19 cellular contexts compared by ENCODE assay signal in the genomic region with DNA sequence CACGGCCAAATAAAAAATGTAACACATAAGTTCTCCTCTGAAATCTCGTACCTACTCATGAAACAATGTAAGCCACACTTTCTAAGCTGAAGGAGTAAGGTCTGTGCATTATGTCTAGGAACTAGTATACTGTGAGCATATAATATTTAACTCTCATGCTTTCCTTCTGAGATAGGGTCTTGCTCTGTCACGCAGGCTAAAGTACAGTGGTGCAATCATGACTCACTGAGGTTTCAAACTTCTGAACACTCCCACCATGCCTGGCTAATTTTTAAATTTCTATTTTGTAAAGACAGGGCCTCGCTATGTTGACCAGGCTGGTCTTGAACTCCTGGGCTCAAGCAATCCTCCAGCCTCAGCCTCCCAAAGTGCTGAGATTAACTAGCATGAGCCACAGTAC.
"Had no signal": no experiment of that assay in that cellular context is flagged by ENCODE, and none has a peak within 500 bp of the region (broad histone marks: within the 10 kb centered on the region; RNA-seq: fewer than 3 reads in every experiment).

No MANE protein-coding gene starts in this region.

- H3K4me3 Mint-ChIP-seq: activated CD8-positive, alpha-beta T cell treated with anti-CD3 and anti-CD28 coated beads, Interleukin-2, amount 10 ng/mL, durations not matched to agents 7 days and 5 days; immature natural killer cell; neural crest cell; stimulated activated naive CD8-positive, alpha-beta T cell treated with anti-CD3 and anti-CD28 coated beads, Interleukin-15, Interleukin-2, amounts not matched to agents 100 ng/mL and 50 ng/mL, for 24 hours; T-helper 17 cell; WTC11 had no signal

- H3K9me3 Mint-ChIP-seq: immature natural killer cell; neural crest cell; stimulated activated naive CD8-positive, alpha-beta T cell treated with anti-CD3 and anti-CD28 coated beads, Interleukin-15, Interleukin-2, amounts not matched to agents 100 ng/mL and 50 ng/mL, for 24 hours; WTC11 had no signal

- DNase-seq: activated CD4-positive, alpha-beta T cell treated with anti-CD3 and anti-CD28 coated beads for 4 hours; activated CD8-positive, alpha-beta memory T cell treated with anti-CD3 and anti-CD28 coated beads, Interleukin-2, amount 50 U/mL, for 4 hours; activated CD8-positive, alpha-beta T cell treated with anti-CD3 and anti-CD28 coated beads, Interleukin-2, amount 10 ng/mL, durations not matched to agents 7 days and 5 days; activated naive CD4-positive, alpha-beta T cell treated with Interleukin-2 at 50 U/mL for 16 hours; aorta; dorsolateral prefrontal cortex; foreskin melanocyte; head of caudate nucleus; immature natural killer cell; psoas muscle; sigmoid colon; spleen; T-helper 17 cell; upper lobe of left lung had no signal

- ATAC-seq: activated CD8-positive, alpha-beta T cell treated with anti-CD3 and anti-CD28 coated beads, Interleukin-2, amount 10 ng/mL, durations not matched to agents 7 days and 5 days; esophagus mucosa; psoas muscle; T-helper 17 cell; WTC11 had no signal

- H3K4me1 ChIP-seq: psoas muscle, sigmoid colon, spleen, upper lobe of left lung had no signal

- H3K4me3 ChIP-seq: dorsolateral prefrontal cortex, lung, psoas muscle, sigmoid colon, spleen, upper lobe of left lung had no signal

- H3K27ac Mint-ChIP-seq: activated CD8-positive, alpha-beta T cell treated with anti-CD3 and anti-CD28 coated beads, Interleukin-2, amount 10 ng/mL, durations not matched to agents 7 days and 5 days; immature natural killer cell; stimulated activated naive CD8-positive, alpha-beta T cell treated with anti-CD3 and anti-CD28 coated beads, Interleukin-15, Interleukin-2, amounts not matched to agents 100 ng/mL and 50 ng/mL, for 24 hours; WTC11 had no signal

- H3K9me3 ChIP-seq: psoas muscle, sigmoid colon, spleen, upper lobe of left lung had no signal

- H3K27me3 Mint-ChIP-seq: stimulated activated naive CD8-positive, alpha-beta T cell treated with anti-CD3 and anti-CD28 coated beads, Interleukin-15, Interleukin-2, amounts not matched to agents 100 ng/mL and 50 ng/mL, for 24 hours; T-helper 17 cell had no signal

- H3K27me3 ChIP-seq: dorsolateral prefrontal cortex, sigmoid colon, spleen, upper lobe of left lung had no signal

- H3K4me1 Mint-ChIP-seq: immature natural killer cell, T-helper 17 cell, WTC11 had no signal

- H3K27ac ChIP-seq: dorsolateral prefrontal cortex, psoas muscle, sigmoid colon, spleen, upper lobe of left lung had no signal
